In the genomic region with DNA sequence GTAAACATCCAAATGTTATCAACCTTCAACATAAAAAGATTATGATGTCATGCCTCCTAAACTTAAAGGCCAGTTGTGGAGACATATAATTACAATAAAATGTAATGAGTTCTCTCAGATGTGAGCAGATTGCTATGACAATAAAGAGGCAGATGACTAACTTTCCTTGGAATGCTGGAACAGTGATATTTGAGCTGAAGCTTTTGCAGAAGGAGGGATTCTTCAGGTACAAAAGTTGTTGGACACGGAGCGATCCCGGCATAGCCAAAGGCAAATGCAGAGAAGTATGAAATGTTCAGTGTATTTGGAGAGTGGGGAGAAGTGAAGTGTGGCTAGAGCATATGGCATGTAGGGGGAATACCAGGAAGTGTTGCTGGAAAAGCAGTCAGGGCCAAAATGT, we compare ENCODE assay signal across 29 cellular contexts.
DNase-seq lines count a peak whose midpoint lies in the region; ATAC-seq, FAIRE-seq and TF ChIP-seq lines count a peak whose summit lies in the region.
"Had no signal": no experiment of that assay in that cellular context is flagged by ENCODE, and none has a peak within 500 bp of the region (broad histone marks: within the 10 kb centered on the region; RNA-seq: fewer than 3 reads in every experiment).

No MANE protein-coding gene starts in this region.

- H3K27ac Mint-ChIP-seq in astrocyte (ENCODE audit: unreplicated experiment), result no peak overlapping the region
- H3K27ac Mint-ChIP-seq: activated CD4-positive, alpha-beta memory T cell treated with anti-CD3 and anti-CD28 coated beads, Interleukin-2, amount 10 ng/mL, durations not matched to agents 7 days and 5 days; CD14-positive monocyte; immature natural killer cell; neural progenitor cell; T-helper 2 cell treated with Interferon-gamma antibody and Interleukin-4, amounts not matched to agents 5 μg/mL and 100 μg/mL, for 36 hours had no signal

- BruUV-seq in OCI-LY7 (replicated peaks; lab: Mats Ljungman, UMichigan), result no TSS peak

- CTCF ChIA-PET in OCI-LY7 (lab: Charles Lee; ENCODE audit: unreplicated experiment), result no interaction called here

- no peaks in the 10 kb centered on the region for H3K36me3 Mint-ChIP-seq in astrocyte (ENCODE audit: low read depth, unreplicated experiment)
- H3K36me3 Mint-ChIP-seq: brain, CD14-positive monocyte, immature natural killer cell had no signal

- no peaks in the 10 kb centered on the region for H3K9me3 Mint-ChIP-seq in astrocyte (ENCODE audit: unreplicated experiment)
- H3K9me3 Mint-ChIP-seq: brain; neural progenitor cell; T-helper 2 cell treated with Interferon-gamma antibody and Interleukin-4, amounts not matched to agents 5 μg/mL and 100 μg/mL, for 36 hours had no signal

- POLR2A ChIA-PET in OCI-LY7 (lab: Charles Lee), result interaction anchor here (1.3 to 2.3 kb wide), 2 partner anchors 20 to 58 kb away, joined by 3 to 6 read pairs; no protein-coding TSS in a partner anchor

- H3K27me3 Mint-ChIP-seq in astrocyte (ENCODE audit: low read depth, unreplicated experiment), result no peaks in the 10 kb centered on the region
- H3K27me3 Mint-ChIP-seq: activated CD4-positive, alpha-beta memory T cell treated with anti-CD3 and anti-CD28 coated beads, Interleukin-2, amount 10 ng/mL, durations not matched to agents 7 days and 5 days; brain had no signal

- H3K4me1 ChIP-seq in astrocyte (ENCODE audit: insufficient read depth, low read length) (no peaks in the 10 kb centered on the region), left lung (no peaks in the 10 kb centered on the region), MM.1S (ENCODE audit: low read length) (no peaks in the 10 kb centered on the region), OCI-LY7 (ENCODE audit: insufficient read depth, low read length, poor library complexity, severe bottlenecking) (no peaks in the 10 kb centered on the region)
- H3K4me1 ChIP-seq: HAP-1, neural progenitor cell, parathyroid adenoma, testis had no signal

- H4K20me1 ChIP-seq in astrocyte (ENCODE audit: insufficient read depth, low read length) (no peaks in the 10 kb centered on the region), MM.1S (ENCODE audit: insufficient read depth, low read length) (no peaks in the 10 kb centered on the region), OCI-LY7 (ENCODE audit: insufficient read depth, low read length) (no peaks in the 10 kb centered on the region)

- H3K4me1 Mint-ChIP-seq in astrocyte (ENCODE audit: low read depth, unreplicated experiment), result peaks cover 10% of the 10 kb centered on the region
- H3K4me1 Mint-ChIP-seq: activated CD4-positive, alpha-beta memory T cell treated with anti-CD3 and anti-CD28 coated beads, Interleukin-2, amount 10 ng/mL, durations not matched to agents 7 days and 5 days; CD14-positive monocyte; immature natural killer cell had no signal

- H3F3A ChIP-seq in MM.1S (ENCODE audit: insufficient read depth, low read length), result no peaks in the 10 kb centered on the region

- H3K79me2 ChIP-seq in astrocyte (ENCODE audit: insufficient read depth, low read length), result no peaks in the 10 kb centered on the region
- no peaks in the 10 kb centered on the region for H3K79me2 ChIP-seq in MM.1S (ENCODE audit: low read length)
- no peaks in the 10 kb centered on the region for H3K79me2 ChIP-seq in OCI-LY7 (ENCODE audit: insufficient read depth, low read depth, low read length)
- H3K79me2 ChIP-seq: parathyroid adenoma had no signal

- intact Hi-C loops in left lung (cut with DNase I) (no loop called here), OCI-LY7 (cut with micrococcal nuclease; ENCODE audit: unreplicated experiment) (no loop called here)

- TF ChIP-seq CTCF in astrocyte (IDR thresholded peaks at IDR 0.05; ENCODE audit: insufficient read depth, low read depth, low read length) (no peak), left lung (IDR thresholded peaks at IDR 0.05) (no peak), MM.1S (IDR thresholded peaks at IDR 0.05; ENCODE audit: low read length) (no peak), OCI-LY7 (conservative IDR thresholded peaks at IDR 0.05; ENCODE audit: low read length) (no peak)

- H3K27me3 ChIP-seq in astrocyte (ENCODE audit: insufficient read depth, low read length) (no peaks in the 10 kb centered on the region), left lung (no peaks in the 10 kb centered on the region), MM.1S (replicated peaks; ENCODE audit: insufficient read depth, low read length) (no peaks in the 10 kb centered on the region)
- H3K27me3 ChIP-seq: neural progenitor cell, right atrium auricular region, testis had no signal

- no peaks in the 10 kb centered on the region for H3K9me3 ChIP-seq in astrocyte (ENCODE audit: insufficient read depth, low read depth, low read length)
- H3K9me3 ChIP-seq in left lung, result no peaks in the 10 kb centered on the region
- H3K9me3 ChIP-seq in MM.1S (replicated peaks; ENCODE audit: insufficient read depth, low read length), result no peaks in the 10 kb centered on the region
- H3K9me3 ChIP-seq in OCI-LY7 (ENCODE audit: low read length), result no peaks in the 10 kb centered on the region
- H3K9me3 ChIP-seq: HAP-1, right atrium auricular region, testis had no signal

- H3K4me2 ChIP-seq in astrocyte (ENCODE audit: low read length), result no peak overlapping the region
- H3K4me2 ChIP-seq in MM.1S (ENCODE audit: low read depth, low read length), result no peak overlapping the region
- H3K4me2 ChIP-seq in OCI-LY7 (ENCODE audit: low read length), result no peak overlapping the region
- H3K4me2 ChIP-seq: neural progenitor cell, PC-9 had no signal

- DNase-seq in NCI-H1105 (lab: John Stamatoyannopoulos, UW), result peak; percentile 57
- no peak for DNase-seq in NCI-H1105 treated with DMSO at 0.1 percent for 48 hours (lab: John Stamatoyannopoulos, UW)
- peak; percentile 54 for DNase-seq in ELR (ENCODE audit: low read depth)
- DNase-seq in astrocyte (ENCODE audit: low read depth), result peak; percentile 30
- no peak for DNase-seq in left lung
- DNase-seq in SHP77 (lab: John Stamatoyannopoulos, UW), result no peak
- no peak for DNase-seq in MM.1S
- DNase-seq in OCI-LY7 (ENCODE audit: low spot score), result no peak
- DNase-seq: activated CD4-positive, alpha-beta memory T cell treated with anti-CD3 and anti-CD28 coated beads, Interleukin-2, amount 10 ng/mL, durations not matched to agents 7 days and 5 days; activated CD8-positive, alpha-beta memory T cell treated with anti-CD3 and anti-CD28 coated beads, Interleukin-2, amount 50 U/mL, for 4 hours; activated naive CD4-positive, alpha-beta T cell treated with Interleukin-2 at 50 U/mL for 16 hours; immature natural killer cell; Kasumi-1; NCI-H1694 treated with DMSO at 0.1 percent for 48 hours; NCI-H2171; PC-9; SIG-M5; stimulated activated CD4-positive, alpha-beta T cell treated with anti-CD3 and anti-CD28 coated beads, Interleukin-1b, Interleukin-23, amount 100 ng/mL, for 48 hours; stimulated activated naive CD8-positive, alpha-beta T cell treated with anti-CD3 and anti-CD28 coated beads, Interleukin-15, Interleukin-2, amounts not matched to agents 100 U/mL and 50 U/mL, for 24 hours; testis had no signal

- no peaks in the 10 kb centered on the region for H3K36me3 ChIP-seq in astrocyte (ENCODE audit: insufficient read depth, low read length)
- H3K36me3 ChIP-seq in left lung, result no peaks in the 10 kb centered on the region
- H3K36me3 ChIP-seq in MM.1S (replicated peaks; ENCODE audit: insufficient read depth, low read length), result no peaks in the 10 kb centered on the region
- H3K36me3 ChIP-seq in OCI-LY7 (ENCODE audit: insufficient read depth, low read length), result no peaks in the 10 kb centered on the region
- H3K36me3 ChIP-seq: HAP-1, neural progenitor cell, right atrium auricular region had no signal

- H3K4me3 ChIP-seq in astrocyte (ENCODE audit: insufficient read depth, low read depth, low read length), result no peak overlapping the region
- H3K4me3 ChIP-seq in left lung, result no peak overlapping the region
- H3K4me3 ChIP-seq in MM.1S (ENCODE audit: low read length), result no peak overlapping the region
- H3K4me3 ChIP-seq in OCI-LY7 (ENCODE audit: low read depth, low read length, poor library complexity, severe bottlenecking), result no peak overlapping the region
- H3K4me3 ChIP-seq: HAP-1, neural progenitor cell, PC-9, right atrium auricular region, testis had no signal

- H3K4me3 Mint-ChIP-seq in astrocyte (ENCODE audit: unreplicated experiment), result no peak overlapping the region
- H3K4me3 Mint-ChIP-seq: activated CD4-positive, alpha-beta memory T cell treated with anti-CD3 and anti-CD28 coated beads, Interleukin-2, amount 10 ng/mL, durations not matched to agents 7 days and 5 days; brain; CD14-positive monocyte; immature natural killer cell; neural progenitor cell; T-helper 2 cell treated with Interferon-gamma antibody and Interleukin-4, amounts not matched to agents 5 μg/mL and 100 μg/mL, for 36 hours had no signal

- H3K9ac ChIP-seq in astrocyte (ENCODE audit: low read length), result no peak overlapping the region
- H3K9ac ChIP-seq in MM.1S (ENCODE audit: low read length), result no peak overlapping the region
- H3K9ac ChIP-seq: neural progenitor cell, parathyroid adenoma had no signal

- no peak overlapping the region for H2AFZ ChIP-seq in astrocyte (ENCODE audit: low read depth, low read length)
- no peak overlapping the region for H2AFZ ChIP-seq in MM.1S (ENCODE audit: low read length)
- no peak overlapping the region for H2AFZ ChIP-seq in OCI-LY7 (ENCODE audit: low read length)
- H2AFZ ChIP-seq: neural progenitor cell, parathyroid adenoma, PC-9 had no signal

- H3K9me2 ChIP-seq in MM.1S (replicated peaks; ENCODE audit: insufficient read depth, low read length) (no peaks in the 10 kb centered on the region), OCI-LY7 (ENCODE audit: insufficient read depth, low read length) (no peaks in the 10 kb centered on the region)

- ATAC-seq in left lung, result peak; percentile 50
- ATAC-seq: left lobe of liver; stimulated activated naive CD8-positive, alpha-beta T cell treated with anti-CD3 and anti-CD28 coated beads, Interleukin-15, Interleukin-2, amounts not matched to agents 100 U/mL and 50 U/mL, for 24 hours had no signal

- no peak for FAIRE-seq in astrocyte (lab: Jason Lieb, UNC)
- FAIRE-seq: A204.1 had no signal

- no peak overlapping the region for H3K27ac ChIP-seq in astrocyte (ENCODE audit: low read depth, low read length)
- no peak overlapping the region for H3K27ac ChIP-seq in left lung
- H3K27ac ChIP-seq in MM.1S (ENCODE audit: low read length), result no peak overlapping the region
- no peak overlapping the region for H3K27ac ChIP-seq in OCI-LY7 (ENCODE audit: low read depth, low read length, poor library complexity, severe bottlenecking)
- H3K27ac ChIP-seq: neural progenitor cell, parathyroid adenoma, PC-9, right atrium auricular region, testis had no signal

Comparison
In these comparisons a context has a peak if more than half of its experiments do, and no peak if none do; other contexts are left out.
1. DNase-seq: peak in NCI-H1105 (single experiment), ELR (single experiment) and astrocyte (single experiment); none in NCI-H1105 treated with DMSO at 0.1 percent for 48 hours (single experiment), left lung (0 of 2), SHP77 (0 of 2), MM.1S (single experiment) and OCI-LY7 (single experiment).